In genomic region chr11:72238040-72238450, GRCh38 we compare ENCODE assay signal across 9 cellular contexts. TPM values are rescaled to one million over a fixed set of nuclear protein-coding genes. Genes with fewer than 3 reads are reported as not detected.
DNase-seq lines count a peak whose midpoint lies in the region; ATAC-seq, FAIRE-seq and TF ChIP-seq lines count a peak whose summit lies in the region.
"Had no signal": no experiment of that assay in that cellular context is flagged by ENCODE, and none has a peak within 500 bp of the region (broad histone marks: within the 10 kb centered on the region; RNA-seq: fewer than 3 reads in every experiment).

No MANE protein-coding gene starts in this region.

- H3K9me3 ChIP-seq in HepG2 (ENCODE audit: low read length) = no peaks in the 10 kb centered on the region

- no peaks in the 10 kb centered on the region for H3K9me3 Mint-ChIP-seq in T-helper 2 cell treated with Interferon-gamma antibody and Interleukin-4, amounts not matched to agents 5 μg/mL and 100 μg/mL, for 36 hours

- peaks cover 27% of the 10 kb centered on the region for H3K36me3 Mint-ChIP-seq in T-helper 2 cell treated with Interferon-gamma antibody and Interleukin-4, amounts not matched to agents 5 μg/mL and 100 μg/mL, for 36 hours (ENCODE audit: low read depth)

- H3K4me3 ChIP-seq in coronary artery (no peak overlapping the region), HepG2 (replicated peaks in 1 of 3; ENCODE audit: insufficient read depth in 1 of 3, low read depth in 2 of 3, low read length in 3 of 3) (no peak overlapping the region)

- H3K27me3 Mint-ChIP-seq in T-helper 2 cell treated with Interferon-gamma antibody and Interleukin-4, amounts not matched to agents 5 μg/mL and 100 μg/mL, for 36 hours (ENCODE audit: low read depth) = peaks cover 39% of the 10 kb centered on the region

- TF ChIP-seq CTCF in coronary artery (IDR thresholded peaks at IDR 0.05) = peak; percentile 49
- TF ChIP-seq CTCF in HepG2 (CRISPR knock-in tag; IDR thresholded peaks at IDR 0.05) = peak; percentile 80

- POLR2A ChIA-PET in HepG2 (lab: Yijun Ruan, JAX) = interaction anchor here (0.6 to 1.0 kb wide), 2 partner anchors 158 to 193 kb away, joined by 4 read pairs; no protein-coding TSS in a partner anchor

- peaks cover 13% of the 10 kb centered on the region for H3K4me1 Mint-ChIP-seq in T-helper 2 cell treated with Interferon-gamma antibody and Interleukin-4, amounts not matched to agents 5 μg/mL and 100 μg/mL, for 36 hours (ENCODE audit: low read depth)

- no TSS peak for BruUV-seq in HepG2 (replicated peaks; lab: Mats Ljungman, UMichigan)

- no peaks in the 10 kb centered on the region for H4K20me1 ChIP-seq in HepG2 (ENCODE audit: insufficient read depth, low read length)

- CTCF ChIA-PET in HepG2 (lab: Yijun Ruan, JAX; ENCODE audit: low intra/inter-chr PET ratio, low total read pairs) = no interaction called here

- FAIRE-seq in HepG2 (lab: Jason Lieb, UNC) = peak; percentile 37

- 90% methylated on average over 4 of the region's 16 CpGs for WGBS in HepG2 (ENCODE audit: low lambda C conversion rate)

- ATAC-seq in HepG2 (peak; percentile 63), HG03039 (IDR thresholded peaks at IDR 0.05; ENCODE audit: unreplicated experiment) (no peak)
- ATAC-seq in stimulated activated naive CD8-positive, alpha-beta T cell treated with anti-CD3 and anti-CD28 coated beads, Interleukin-15, Interleukin-2, amounts not matched to agents 100 U/mL and 50 U/mL, for 24 hours = no peak

- DNase-seq in G401 (ENCODE audit: low spot score) = peak; percentile 37
- DNase-seq in KBM-7 = peak; percentile 85
- DNase-seq in T-helper 2 cell treated with Interferon-gamma antibody and Interleukin-4, amounts not matched to agents 5 μg/mL and 100 μg/mL, for 36 hours (ENCODE audit: low spot score) = peak; percentile 33
- DNase-seq in coronary artery (ENCODE audit: low spot score) = no peak
- DNase-seq in HepG2 (ENCODE audit: low spot score) = peak; percentile 47
- peak; percentile 61 for DNase-seq in stimulated activated naive CD8-positive, alpha-beta T cell treated with anti-CD3 and anti-CD28 coated beads, Interleukin-15, Interleukin-2, amounts not matched to agents 100 U/mL and 50 U/mL, for 24 hours
- DNase-seq in COR-L47 (lab: John Stamatoyannopoulos, UW) = no peak

- TF ChIP-seq EP300 in HepG2 (IDR thresholded peaks at IDR 0.05; ENCODE audit: low read depth in 2 of 2, low read length in 2 of 2) (no peak), HepG2 (CRISPR knock-in tag; IDR thresholded peaks at IDR 0.05; ENCODE audit: borderline replicate concordance) (no peak)

- no peak overlapping the region for H3K9ac ChIP-seq in HepG2 (ENCODE audit: insufficient read depth, low read depth, low read length)

- H3K27me3 ChIP-seq in HepG2 (ENCODE audit: control insufficient read depth in 1 of 2, insufficient read depth in 2 of 2, low read length in 2 of 2) = peaks cover 2 to 30% of the 10 kb centered on the region in 2 experiments; a peak in 4 of 5 replicates

- TF ChIP-seq RAD21 in HepG2 (CRISPR knock-in tag; IDR thresholded peaks at IDR 0.05) = peak; percentile 56

- H3K36me3 ChIP-seq in HepG2 (replicated peaks in 1 of 2; ENCODE audit: control insufficient read depth in 1 of 2, insufficient read depth in 2 of 2, low read length in 2 of 2) = peaks cover 8 to 25% of the 10 kb centered on the region in 2 experiments; a peak in 4 of 5 replicates

- intact Hi-C loops in HepG2 (cut with micrococcal nuclease; ENCODE audit: unreplicated experiment) = loop anchor here (2.0 kb wide), 1 partner anchor 13 kb away; the partner anchor contains the start of gene INPPL1

- H3K4me3 Mint-ChIP-seq in T-helper 2 cell treated with Interferon-gamma antibody and Interleukin-4, amounts not matched to agents 5 μg/mL and 100 μg/mL, for 36 hours = no peak overlapping the region

- H3K79me2 ChIP-seq in HepG2 (ENCODE audit: insufficient read depth, low read length) = no peaks in the 10 kb centered on the region

- peaks cover 17% of the 10 kb centered on the region for H3K4me1 ChIP-seq in HepG2 (ENCODE audit: insufficient read depth, low read length)

- H2AFZ ChIP-seq in HepG2 (ENCODE audit: low read length) = no peak overlapping the region

- no peak for TF ChIP-seq POLR2A in HepG2 (IDR thresholded peaks at IDR 0.05; ENCODE audit: insufficient read depth in 1 of 2, low read depth in 2 of 2, low read length in 2 of 2)

- peak overlapping the region in 1 of 2 donors; percentile 15 for H3K27ac ChIP-seq in coronary artery
- H3K27ac ChIP-seq in HepG2 (ENCODE audit: extremely low read length, insufficient read depth, low read length) = no peak overlapping the region

- in situ Hi-C loops in G401 (cut with HindIII; ENCODE audit: low sequenced_read_pairs) (no loop called here), KBM-7 (cut with MboI; ENCODE audit: low pct_unique_long_range_greater_than_20kb, low sequenced_read_pairs) (no loop called here), HepG2 (cut with HindIII; ENCODE audit: extremely low pct_ligation_motif_present, low pct_unique_long_range_greater_than_20kb) (no loop called here)

- H3K4me2 ChIP-seq in HepG2 (ENCODE audit: low read depth, low read length) = no peak overlapping the region

- H3K27ac Mint-ChIP-seq in T-helper 2 cell treated with Interferon-gamma antibody and Interleukin-4, amounts not matched to agents 5 μg/mL and 100 μg/mL, for 36 hours = no peak overlapping the region

RNA-seq across cellular contexts. Expression of gene PHOX2A, which starts 5.9 kb away (rescaled TPM):
- not detected in 2 replicates for total RNA-seq in G401 (2014; rRNA removed; shearing (Covaris generic))
- total RNA-seq in HepG2 (2016; rRNA removed; fragmentation: Illumina TruSeq; extraction: Trizol) = not detected in 2 replicates
- total RNA-seq in HepG2 (2016; cell fraction: cytosol; rRNA removed; fragmentation: Illumina TruSeq; extraction: Trizol; ENCODE audit: low read depth) = not detected in 2 replicates
- total RNA-seq in HepG2 (2016; cell fraction: insoluble cytoplasmic fraction; rRNA removed; fragmentation: Illumina TruSeq; extraction: Trizol) = not detected in 2 replicates
- total RNA-seq in HepG2 (2016; cell fraction: membrane; rRNA removed; fragmentation: Illumina TruSeq; extraction: Trizol) = not detected in 2 replicates
- total RNA-seq in HepG2 (2016; cell fraction: nucleus; rRNA removed; fragmentation: Illumina TruSeq; extraction: Trizol) = not detected in 2 replicates
- polyA plus RNA-seq in HepG2 (2011; rRNA removed) = not detected in 2 replicates
- polyA plus RNA-seq in HepG2 (2011; cell fraction: cytosol; rRNA removed) = not detected in 2 replicates
- not detected in 2 replicates for polyA plus RNA-seq in HepG2 (2011; cell fraction: nucleus; rRNA removed)
- not detected in 2 replicates for polyA plus RNA-seq in HepG2 (2012)
- polyA plus RNA-seq in HepG2 (2016; cell fraction: cytosol; fragmentation: Illumina TruSeq; extraction: Trizol; ENCODE audit: low read depth) = not detected in 2 replicates
- polyA plus RNA-seq in HepG2 (2016; cell fraction: insoluble cytoplasmic fraction; fragmentation: Illumina TruSeq; extraction: Trizol; ENCODE audit: low read depth) = not detected in 2 replicates
- polyA plus RNA-seq in HepG2 (2016; cell fraction: membrane; fragmentation: Illumina TruSeq; extraction: Trizol; ENCODE audit: low read depth) = not detected in 2 replicates
- not detected in 2 replicates for polyA plus RNA-seq in HepG2 (2016; cell fraction: nucleus; fragmentation: Illumina TruSeq; extraction: Trizol; ENCODE audit: insufficient read depth, low read depth)
- not detected in 2 replicates for polyA minus RNA-seq in HepG2 (2011; rRNA and poly(A)+ RNA removed; ENCODE audit: low replicate concordance)
- polyA minus RNA-seq in HepG2 (2011; cell fraction: cytosol; rRNA and poly(A)+ RNA removed) = not detected in 2 replicates
- polyA minus RNA-seq in HepG2 (2011; cell fraction: nucleus; rRNA and poly(A)+ RNA removed) = not detected in 2 replicates
- total RNA-seq: activated CD8-positive, alpha-beta memory T cell treated with anti-CD3 and anti-CD28 coated beads for 36 hours had no signal

RNA-seq across cellular contexts. Expression of gene INPPL1, which starts 13.5 kb away (rescaled TPM):
- total RNA-seq in G401 (2014; rRNA removed; shearing (Covaris generic)) = 53.0 and 60.1 TPM in 2 replicates
- 14.4 and 29.1 TPM in 2 replicates for total RNA-seq in HepG2 (2016; rRNA removed; fragmentation: Illumina TruSeq; extraction: Trizol)
- 21.4 and 25.1 TPM in 2 replicates for total RNA-seq in HepG2 (2016; cell fraction: cytosol; rRNA removed; fragmentation: Illumina TruSeq; extraction: Trizol; ENCODE audit: low read depth)
- total RNA-seq in HepG2 (2016; cell fraction: insoluble cytoplasmic fraction; rRNA removed; fragmentation: Illumina TruSeq; extraction: Trizol) = 10.8 and 29.6 TPM in 2 replicates
- total RNA-seq in HepG2 (2016; cell fraction: membrane; rRNA removed; fragmentation: Illumina TruSeq; extraction: Trizol) = 10.1 and 10.8 TPM in 2 replicates
- 31.6 and 36.2 TPM in 2 replicates for total RNA-seq in HepG2 (2016; cell fraction: nucleus; rRNA removed; fragmentation: Illumina TruSeq; extraction: Trizol)
- 66.9 and 80.4 TPM in 2 replicates for polyA plus RNA-seq in HepG2 (2011; rRNA removed)
- polyA plus RNA-seq in HepG2 (2011; cell fraction: cytosol; rRNA removed) = 19.0 and 23.6 TPM in 2 replicates
- polyA plus RNA-seq in HepG2 (2011; cell fraction: nucleus; rRNA removed) = 500 and 631 TPM in 2 replicates
- 32.6 and 49.5 TPM in 2 replicates for polyA plus RNA-seq in HepG2 (2012)
- polyA plus RNA-seq in HepG2 (2016; cell fraction: cytosol; fragmentation: Illumina TruSeq; extraction: Trizol; ENCODE audit: low read depth) = 1.8 and 1.9 TPM in 2 replicates
- 10.8 and 14.0 TPM in 2 replicates for polyA plus RNA-seq in HepG2 (2016; cell fraction: insoluble cytoplasmic fraction; fragmentation: Illumina TruSeq; extraction: Trizol; ENCODE audit: low read depth)
- 4.2 and 4.9 TPM in 2 replicates for polyA plus RNA-seq in HepG2 (2016; cell fraction: membrane; fragmentation: Illumina TruSeq; extraction: Trizol; ENCODE audit: low read depth)
- 127 and 134 TPM in 2 replicates for polyA plus RNA-seq in HepG2 (2016; cell fraction: nucleus; fragmentation: Illumina TruSeq; extraction: Trizol; ENCODE audit: insufficient read depth, low read depth)
- polyA minus RNA-seq in HepG2 (2011; rRNA and poly(A)+ RNA removed; ENCODE audit: low replicate concordance) = 73.5 and 218 TPM in 2 replicates
- 27.6 and 29.9 TPM in 2 replicates for polyA minus RNA-seq in HepG2 (2011; cell fraction: cytosol; rRNA and poly(A)+ RNA removed)
- polyA minus RNA-seq in HepG2 (2011; cell fraction: nucleus; rRNA and poly(A)+ RNA removed) = 106 and 116 TPM in 2 replicates

RNA-seq across cellular contexts. Expression of gene FOLR2, which starts 21.5 kb away (rescaled TPM):
- total RNA-seq in G401 (2014; rRNA removed; shearing (Covaris generic)) = not detected in 2 replicates
- not detected in 2 replicates for total RNA-seq in HepG2 (2016; rRNA removed; fragmentation: Illumina TruSeq; extraction: Trizol)
- total RNA-seq in HepG2 (2016; cell fraction: cytosol; rRNA removed; fragmentation: Illumina TruSeq; extraction: Trizol; ENCODE audit: low read depth) = not detected in 2 replicates
- total RNA-seq in HepG2 (2016; cell fraction: insoluble cytoplasmic fraction; rRNA removed; fragmentation: Illumina TruSeq; extraction: Trizol) = not detected in 2 replicates
- total RNA-seq in HepG2 (2016; cell fraction: membrane; rRNA removed; fragmentation: Illumina TruSeq; extraction: Trizol) = not detected in 2 replicates
- not detected in 2 replicates for total RNA-seq in HepG2 (2016; cell fraction: nucleus; rRNA removed; fragmentation: Illumina TruSeq; extraction: Trizol)
- 0.09 and 0.33 TPM in 2 replicates for polyA plus RNA-seq in HepG2 (2011; rRNA removed)
- 0.15 TPM in 2 replicates for polyA plus RNA-seq in HepG2 (2011; cell fraction: cytosol; rRNA removed)
- not detected in 2 replicates for polyA plus RNA-seq in HepG2 (2011; cell fraction: nucleus; rRNA removed)
- 0.15 and 0.23 TPM in 2 replicates for polyA plus RNA-seq in HepG2 (2012)
- 0.15 TPM in 1 of 2 replicates, not detected in the other for polyA plus RNA-seq in HepG2 (2016; cell fraction: cytosol; fragmentation: Illumina TruSeq; extraction: Trizol; ENCODE audit: low read depth)
- polyA plus RNA-seq in HepG2 (2016; cell fraction: insoluble cytoplasmic fraction; fragmentation: Illumina TruSeq; extraction: Trizol; ENCODE audit: low read depth) = not detected in 2 replicates
- not detected in 2 replicates for polyA plus RNA-seq in HepG2 (2016; cell fraction: membrane; fragmentation: Illumina TruSeq; extraction: Trizol; ENCODE audit: low read depth)
- not detected in 2 replicates for polyA plus RNA-seq in HepG2 (2016; cell fraction: nucleus; fragmentation: Illumina TruSeq; extraction: Trizol; ENCODE audit: insufficient read depth, low read depth)
- 0.21 and 0.86 TPM in 2 replicates for polyA minus RNA-seq in HepG2 (2011; rRNA and poly(A)+ RNA removed; ENCODE audit: low replicate concordance)
- polyA minus RNA-seq in HepG2 (2011; cell fraction: cytosol; rRNA and poly(A)+ RNA removed) = not detected in 2 replicates
- not detected in 2 replicates for polyA minus RNA-seq in HepG2 (2011; cell fraction: nucleus; rRNA and poly(A)+ RNA removed)
- total RNA-seq: activated CD8-positive, alpha-beta memory T cell treated with anti-CD3 and anti-CD28 coated beads for 36 hours had no signal

RNA-seq across cellular contexts. Expression of gene FOLR1, which starts 46.1 kb away (rescaled TPM):
- 1.4 TPM in 1 of 2 replicates, not detected in the other for total RNA-seq in G401 (2014; rRNA removed; shearing (Covaris generic))
- total RNA-seq in HepG2 (2016; rRNA removed; fragmentation: Illumina TruSeq; extraction: Trizol) = not detected in 2 replicates
- total RNA-seq in HepG2 (2016; cell fraction: cytosol; rRNA removed; fragmentation: Illumina TruSeq; extraction: Trizol; ENCODE audit: low read depth) = not detected in 2 replicates
- not detected in 2 replicates for total RNA-seq in HepG2 (2016; cell fraction: insoluble cytoplasmic fraction; rRNA removed; fragmentation: Illumina TruSeq; extraction: Trizol)
- total RNA-seq in HepG2 (2016; cell fraction: membrane; rRNA removed; fragmentation: Illumina TruSeq; extraction: Trizol) = not detected in 2 replicates
- not detected in 2 replicates for total RNA-seq in HepG2 (2016; cell fraction: nucleus; rRNA removed; fragmentation: Illumina TruSeq; extraction: Trizol)
- 0.20 and 0.26 TPM in 2 replicates for polyA plus RNA-seq in HepG2 (2011; rRNA removed)
- polyA plus RNA-seq in HepG2 (2011; cell fraction: cytosol; rRNA removed) = 0.12 and 0.17 TPM in 2 replicates
- 0.23 TPM in 1 of 2 replicates, not detected in the other for polyA plus RNA-seq in HepG2 (2011; cell fraction: nucleus; rRNA removed)
- not detected in 2 replicates for polyA plus RNA-seq in HepG2 (2012)
- polyA plus RNA-seq in HepG2 (2016; cell fraction: cytosol; fragmentation: Illumina TruSeq; extraction: Trizol; ENCODE audit: low read depth) = not detected in 2 replicates
- polyA plus RNA-seq in HepG2 (2016; cell fraction: insoluble cytoplasmic fraction; fragmentation: Illumina TruSeq; extraction: Trizol; ENCODE audit: low read depth) = not detected in 2 replicates
- not detected in 2 replicates for polyA plus RNA-seq in HepG2 (2016; cell fraction: membrane; fragmentation: Illumina TruSeq; extraction: Trizol; ENCODE audit: low read depth)
- polyA plus RNA-seq in HepG2 (2016; cell fraction: nucleus; fragmentation: Illumina TruSeq; extraction: Trizol; ENCODE audit: insufficient read depth, low read depth) = not detected in 2 replicates
- 188 TPM in 1 of 2 replicates, not detected in the other for polyA minus RNA-seq in HepG2 (2011; rRNA and poly(A)+ RNA removed; ENCODE audit: low replicate concordance)
- polyA minus RNA-seq in HepG2 (2011; cell fraction: cytosol; rRNA and poly(A)+ RNA removed) = 1.3 and 1.7 TPM in 2 replicates
- polyA minus RNA-seq in HepG2 (2011; cell fraction: nucleus; rRNA and poly(A)+ RNA removed) = 0.62 and 0.90 TPM in 2 replicates
- total RNA-seq: activated CD8-positive, alpha-beta memory T cell treated with anti-CD3 and anti-CD28 coated beads for 36 hours had no signal

Comparison
In these comparisons a context has a peak if more than half of its experiments do, and no peak if none do; other contexts are left out.
1. DNase-seq: peak in G401 (single experiment), KBM-7 (single experiment), T-helper 2 cell treated with Interferon-gamma antibody and Interleukin-4, amounts not matched to agents 5 μg/mL and 100 μg/mL, for 36 hours (single experiment), HepG2 (single experiment) and stimulated activated naive CD8-positive, alpha-beta T cell treated with anti-CD3 and anti-CD28 coated beads, Interleukin-15, Interleukin-2, amounts not matched to agents 100 U/mL and 50 U/mL, for 24 hours (single experiment); none in coronary artery (single experiment) and COR-L47 (single experiment).